23 cellular contexts compared by ENCODE assay signal in the genomic region with DNA sequence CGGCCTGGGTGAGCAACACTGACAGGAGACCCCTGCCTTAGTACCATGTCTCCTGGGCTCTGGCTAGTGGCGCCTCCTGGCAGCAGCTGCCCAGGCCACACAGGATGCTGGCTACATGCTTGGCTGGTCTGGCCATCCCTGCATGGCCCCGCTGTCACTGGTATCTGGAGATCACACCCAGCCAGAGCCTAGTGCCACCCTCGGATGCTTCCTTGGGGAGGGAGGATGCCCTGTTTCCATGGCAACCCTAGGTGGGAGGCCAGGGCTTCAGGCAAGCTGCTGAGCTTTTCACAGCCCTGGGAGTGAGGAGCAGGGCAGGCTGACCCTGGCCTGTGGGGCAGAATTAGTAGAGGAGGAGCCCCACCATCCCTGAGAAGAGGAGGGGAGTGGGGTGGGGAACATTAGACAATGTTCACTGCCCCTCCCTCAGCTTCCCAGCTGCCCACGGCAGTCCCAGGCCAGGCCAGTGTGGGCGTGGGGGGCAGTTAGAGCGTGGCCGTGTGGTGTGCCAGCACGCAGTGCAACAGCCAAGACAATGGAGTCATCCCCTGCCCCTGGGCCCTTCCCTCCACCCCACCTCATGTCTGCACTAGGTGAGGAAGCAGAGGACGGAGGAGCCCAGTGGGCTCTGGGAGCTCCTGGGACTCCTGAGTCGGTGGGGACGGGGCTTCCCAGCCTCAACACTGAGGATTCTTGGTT.
"Had no signal": no experiment of that assay in that cellular context is flagged by ENCODE, and none has a peak within 500 bp of the region (broad histone marks: within the 10 kb centered on the region; RNA-seq: fewer than 3 reads in every experiment).

No MANE protein-coding gene starts in this region.

- ATAC-seq: activated CD4-positive, alpha-beta T cell treated with anti-CD3 and anti-CD28 coated beads for 36 hours; activated CD8-positive, alpha-beta memory T cell treated with anti-CD3 and anti-CD28 coated beads, Interleukin-2, amount 10 ng/mL, durations not matched to agents 7 days and 5 days; left lung; stimulated activated naive CD8-positive, alpha-beta T cell treated with anti-CD3 and anti-CD28 coated beads, Interleukin-15, amount 100 ng/mL, for 72 hours had no signal

- H3K4me3 Mint-ChIP-seq: activated CD4-positive, alpha-beta memory T cell treated with anti-CD3 and anti-CD28 coated beads for 36 hours; activated CD4-positive, alpha-beta T cell treated with anti-CD3 and anti-CD28 coated beads for 36 hours; activated CD8-positive, alpha-beta memory T cell treated with anti-CD3 and anti-CD28 coated beads, Interleukin-2, amount 10 ng/mL, durations not matched to agents 7 days and 5 days; activated T-cell treated with anti-CD3 and anti-CD28 coated beads, Interleukin-2, amount 50 U/mL, for 24 hours; stimulated activated naive CD8-positive, alpha-beta T cell treated with anti-CD3 and anti-CD28 coated beads, Interleukin-15, amount 100 ng/mL, for 72 hours had no signal

- H3K27ac Mint-ChIP-seq: activated CD4-positive, alpha-beta memory T cell treated with anti-CD3 and anti-CD28 coated beads for 36 hours; activated CD4-positive, alpha-beta T cell treated with anti-CD3 and anti-CD28 coated beads for 36 hours; activated CD8-positive, alpha-beta memory T cell treated with anti-CD3 and anti-CD28 coated beads, Interleukin-2, amount 10 ng/mL, durations not matched to agents 7 days and 5 days; activated T-cell treated with anti-CD3 and anti-CD28 coated beads, Interleukin-2, amount 50 U/mL, for 24 hours; stimulated activated naive CD8-positive, alpha-beta T cell treated with anti-CD3 and anti-CD28 coated beads, Interleukin-15, amount 100 ng/mL, for 72 hours had no signal

- H3K27me3 Mint-ChIP-seq: activated CD4-positive, alpha-beta T cell treated with anti-CD3 and anti-CD28 coated beads for 36 hours; activated CD8-positive, alpha-beta memory T cell treated with anti-CD3 and anti-CD28 coated beads, Interleukin-2, amount 10 ng/mL, durations not matched to agents 7 days and 5 days; activated T-cell treated with anti-CD3 and anti-CD28 coated beads, Interleukin-2, amount 50 U/mL, for 24 hours; naive B cell had no signal

- H3K36me3 Mint-ChIP-seq: activated CD4-positive, alpha-beta memory T cell treated with anti-CD3 and anti-CD28 coated beads for 36 hours; activated CD8-positive, alpha-beta memory T cell treated with anti-CD3 and anti-CD28 coated beads, Interleukin-2, amount 10 ng/mL, durations not matched to agents 7 days and 5 days; naive B cell had no signal

- DNase-seq: activated CD4-positive, alpha-beta memory T cell treated with anti-CD3 and anti-CD28 coated beads for 36 hours; activated CD4-positive, alpha-beta T cell treated with anti-CD3 and anti-CD28 coated beads for 36 hours; activated CD8-positive, alpha-beta memory T cell treated with anti-CD3 and anti-CD28 coated beads, Interleukin-2, amount 10 ng/mL, durations not matched to agents 7 days and 5 days; activated effector memory CD4-positive, alpha-beta T cell treated with Interleukin-2 at 50 U/mL for 16 hours; activated naive CD4-positive, alpha-beta T cell treated with anti-CD3 and anti-CD28 coated beads, Interleukin-2, amount 50 U/mL, for 16 hours; activated T-cell treated with anti-CD3 and anti-CD28 coated beads, Interleukin-2, amount 50 U/mL, for 24 hours; hippocampal formation; left lung; mammary epithelial cell; naive B cell; occipital lobe; sigmoid colon; spleen; stimulated activated naive CD8-positive, alpha-beta T cell treated with anti-CD3 and anti-CD28 coated beads, Interleukin-15, amount 100 ng/mL, for 72 hours; T-helper 1 cell; T1000; testis; WERI-Rb-1 had no signal

- H3K9me3 ChIP-seq: left lung, prostate gland, sigmoid colon, spleen, testis, upper lobe of left lung had no signal

- H3K27ac ChIP-seq: left lung, prostate gland, sigmoid colon, spleen, testis, upper lobe of left lung, WERI-Rb-1 had no signal

- H3K4me1 ChIP-seq: prostate gland, sigmoid colon, testis, upper lobe of left lung had no signal

- H3K36me3 ChIP-seq: left lung, prostate gland, sigmoid colon, upper lobe of left lung, WERI-Rb-1 had no signal

- H3K4me1 Mint-ChIP-seq: activated CD4-positive, alpha-beta T cell treated with anti-CD3 and anti-CD28 coated beads for 36 hours; activated CD8-positive, alpha-beta memory T cell treated with anti-CD3 and anti-CD28 coated beads, Interleukin-2, amount 10 ng/mL, durations not matched to agents 7 days and 5 days; stimulated activated naive CD8-positive, alpha-beta T cell treated with anti-CD3 and anti-CD28 coated beads, Interleukin-15, amount 100 ng/mL, for 72 hours had no signal

- H3K9me3 Mint-ChIP-seq: activated CD4-positive, alpha-beta memory T cell treated with anti-CD3 and anti-CD28 coated beads for 36 hours; activated T-cell treated with anti-CD3 and anti-CD28 coated beads, Interleukin-2, amount 50 U/mL, for 24 hours; naive B cell; stimulated activated naive CD8-positive, alpha-beta T cell treated with anti-CD3 and anti-CD28 coated beads, Interleukin-15, amount 100 ng/mL, for 72 hours had no signal

- FAIRE-seq: astrocyte, colon, keratinocyte had no signal

- H3K27me3 ChIP-seq: left lung, sigmoid colon, spleen, testis, upper lobe of left lung had no signal

- H3K4me3 ChIP-seq: left lung, prostate gland, sigmoid colon, spleen, testis, upper lobe of left lung had no signal
